ENCODE assay signal across 1 cellular context in the genomic region with DNA sequence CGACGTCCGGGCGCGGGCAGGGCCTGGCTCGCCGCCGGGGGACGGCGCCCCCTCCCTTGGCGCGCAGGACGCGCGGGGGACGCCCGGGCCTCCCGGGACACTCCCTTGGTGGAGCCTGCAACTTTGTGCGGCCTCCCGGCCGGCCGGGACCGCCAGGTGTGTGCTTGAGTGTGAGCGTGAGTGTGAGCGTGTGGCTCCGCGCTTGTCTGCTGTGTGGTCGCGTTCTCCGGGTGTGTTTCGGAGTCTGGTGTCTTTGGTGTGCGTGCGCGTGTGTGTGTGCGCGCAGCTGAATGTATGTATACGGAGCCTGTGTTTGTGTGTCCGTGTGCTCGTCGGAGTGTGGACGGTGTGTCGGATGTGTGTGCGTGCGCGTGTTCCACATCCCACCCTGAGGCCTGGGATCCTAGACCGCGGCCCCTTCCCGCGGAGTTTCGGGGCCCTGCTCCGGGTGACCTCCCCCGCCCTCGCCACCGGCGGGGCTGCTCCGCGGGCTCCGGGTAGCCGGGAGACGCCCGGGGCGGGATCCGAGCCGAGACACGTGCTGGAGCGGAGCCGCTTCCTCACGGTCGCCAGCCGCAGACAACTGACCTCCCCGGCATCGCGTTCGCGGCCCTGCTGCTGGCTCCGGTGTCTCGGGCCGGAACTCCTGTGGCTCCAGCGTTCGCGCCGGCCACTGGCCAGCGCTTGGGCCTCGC.
TF ChIP-seq lines count a peak whose summit lies in the region.

No MANE protein-coding gene starts in this region.

TF ChIP-seq in HepG2, 621 proteins besides CTCF, POLR2A, EP300 and RAD21 (continued from another document):
- TF ChIP-seq, protein P1, sequence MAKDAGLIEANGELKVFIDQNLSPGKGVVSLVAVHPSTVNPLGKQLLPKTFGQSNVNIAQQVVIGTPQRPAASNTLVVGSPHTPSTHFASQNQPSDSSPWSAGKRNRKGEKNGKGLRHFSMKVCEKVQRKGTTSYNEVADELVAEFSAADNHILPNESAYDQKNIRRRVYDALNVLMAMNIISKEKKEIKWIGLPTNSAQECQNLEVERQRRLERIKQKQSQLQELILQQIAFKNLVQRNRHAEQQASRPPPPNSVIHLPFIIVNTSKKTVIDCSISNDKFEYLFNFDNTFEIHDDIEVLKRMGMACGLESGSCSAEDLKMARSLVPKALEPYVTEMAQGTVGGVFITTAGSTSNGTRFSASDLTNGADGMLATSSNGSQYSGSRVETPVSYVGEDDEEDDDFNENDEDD (CRISPR knock-in tag; IDR thresholded peaks at IDR 0.05; ENCODE audit: borderline replicate concordance) = peak; percentile 50; the same call in 1 of the 2 replicates
- 0 out of 2 replicates have a peak, but pooled peaks have one; percentile 17 for TF ChIP-seq ESRRA (CRISPR knock-in tag; IDR thresholded peaks at IDR 0.05; ENCODE audit: low read depth)
- TF ChIP-seq RBFOX2 (IDR thresholded peaks at IDR 0.05; ENCODE audit: low read depth, low read length) = peak; percentile 66
- TF ChIP-seq, protein P2, sequence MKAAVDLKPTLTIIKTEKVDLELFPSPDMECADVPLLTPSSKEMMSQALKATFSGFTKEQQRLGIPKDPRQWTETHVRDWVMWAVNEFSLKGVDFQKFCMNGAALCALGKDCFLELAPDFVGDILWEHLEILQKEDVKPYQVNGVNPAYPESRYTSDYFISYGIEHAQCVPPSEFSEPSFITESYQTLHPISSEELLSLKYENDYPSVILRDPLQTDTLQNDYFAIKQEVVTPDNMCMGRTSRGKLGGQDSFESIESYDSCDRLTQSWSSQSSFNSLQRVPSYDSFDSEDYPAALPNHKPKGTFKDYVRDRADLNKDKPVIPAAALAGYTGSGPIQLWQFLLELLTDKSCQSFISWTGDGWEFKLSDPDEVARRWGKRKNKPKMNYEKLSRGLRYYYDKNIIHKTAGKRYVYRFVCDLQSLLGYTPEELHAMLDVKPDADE (CRISPR knock-in tag; IDR thresholded peaks at IDR 0.05) = no peak
- no peak for TF ChIP-seq NFYB (CRISPR knock-in tag; IDR thresholded peaks at IDR 0.05)
- TF ChIP-seq, protein P3, sequence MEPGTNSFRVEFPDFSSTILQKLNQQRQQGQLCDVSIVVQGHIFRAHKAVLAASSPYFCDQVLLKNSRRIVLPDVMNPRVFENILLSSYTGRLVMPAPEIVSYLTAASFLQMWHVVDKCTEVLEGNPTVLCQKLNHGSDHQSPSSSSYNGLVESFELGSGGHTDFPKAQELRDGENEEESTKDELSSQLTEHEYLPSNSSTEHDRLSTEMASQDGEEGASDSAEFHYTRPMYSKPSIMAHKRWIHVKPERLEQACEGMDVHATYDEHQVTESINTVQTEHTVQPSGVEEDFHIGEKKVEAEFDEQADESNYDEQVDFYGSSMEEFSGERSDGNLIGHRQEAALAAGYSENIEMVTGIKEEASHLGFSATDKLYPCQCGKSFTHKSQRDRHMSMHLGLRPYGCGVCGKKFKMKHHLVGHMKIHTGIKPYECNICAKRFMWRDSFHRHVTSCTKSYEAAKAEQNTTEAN (CRISPR knock-in tag; conservative IDR thresholded peaks at IDR 0.05) = peak; percentile 87
- TF ChIP-seq SRSF1 (optimal IDR thresholded peaks at IDR 0.05; ENCODE audit: low read depth, low read length) = no peak
- TF ChIP-seq ZNF550 (CRISPR knock-in tag; IDR thresholded peaks at IDR 0.05; ENCODE audit: borderline replicate concordance) = no peak
- 0 out of 2 replicates have a peak, but pooled peaks have one; percentile 51 for TF ChIP-seq KAT8 (CRISPR knock-in tag; IDR thresholded peaks at IDR 0.05)
- TF ChIP-seq PAX8 (CRISPR knock-in tag; IDR thresholded peaks at IDR 0.05; ENCODE audit: borderline replicate concordance) = peak; percentile 92; the same call in 1 of the 2 replicates
